ENCODE assay signal across 24 cellular contexts in the genomic region with DNA sequence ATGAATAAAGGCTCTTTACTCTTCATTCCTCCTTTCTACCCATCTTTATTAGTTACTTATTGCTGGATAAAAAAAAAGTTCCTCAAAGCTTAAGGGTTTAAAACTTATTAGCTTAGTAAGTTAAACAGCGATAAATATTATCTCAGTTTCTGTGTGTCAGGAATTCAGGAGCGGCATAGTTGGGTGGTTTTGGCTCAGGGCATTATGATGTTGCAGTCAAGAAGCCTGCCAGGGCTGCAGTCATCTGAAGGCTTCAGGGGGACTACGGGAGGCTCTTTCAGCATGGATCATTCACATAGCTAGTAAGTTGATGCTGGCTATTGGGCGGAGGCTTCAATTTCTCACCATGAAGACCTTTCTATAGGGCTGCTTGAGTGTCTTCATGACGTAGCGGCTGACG. TPM values are rescaled to one million over a fixed set of nuclear protein-coding genes. Genes with fewer than 3 reads are reported as not detected.
DNase-seq lines count a peak whose midpoint lies in the region; ATAC-seq and TF ChIP-seq lines count a peak whose summit lies in the region.
"Had no signal": no experiment of that assay in that cellular context is flagged by ENCODE, and none has a peak within 500 bp of the region (broad histone marks: within the 10 kb centered on the region; RNA-seq: fewer than 3 reads in every experiment).

No MANE protein-coding gene starts in this region.

- H3K79me2 ChIP-seq in GM23338 (replicated peaks; ENCODE audit: insufficient read depth): peaks cover 20% of the 10 kb centered on the region

- ATAC-seq in GM23338: no peak
- no peak for ATAC-seq in activated B cell treated with CpG ODN at 0.5 μM for 24 hours (ENCODE audit: low read depth)
- ATAC-seq in HG02840 (IDR thresholded peaks at IDR 0.05; ENCODE audit: low FRiP score, unreplicated experiment): no peak
- ATAC-seq: activated naive CD8-positive, alpha-beta T cell treated with anti-CD3 and anti-CD28 coated beads, Interleukin-2, amount 50 U/mL, for 24 hours; body of pancreas; gastroesophageal sphincter; naive thymus-derived CD8-positive, alpha-beta T cell; pancreas had no signal

- H3K36me3 ChIP-seq in GM23338 (ENCODE audit: insufficient read depth): peaks cover 9% of the 10 kb centered on the region; the same call in 1 of the 2 replicates
- H3K36me3 ChIP-seq: esophagus muscularis mucosa, gastroesophageal sphincter, pancreas, suprapubic skin had no signal

- H3K27me3 Mint-ChIP-seq in GM23338 (ENCODE audit: insufficient read depth, low read depth, poor library complexity) (peaks cover 8% of the 10 kb centered on the region), activated B cell treated with CpG ODN at 0.5 μM for 24 hours (peaks cover 20% of the 10 kb centered on the region)

- POLR2A ChIA-PET in activated B cell treated with CpG ODN at 0.5 μM for 24 hours (lab: Charles Lee): no interaction called here

- peaks cover 20% of the 10 kb centered on the region for H3K4me1 ChIP-seq in GM23338 (ENCODE audit: insufficient read depth)

- H3K9me3 Mint-ChIP-seq in GM23338 (no peaks in the 10 kb centered on the region), activated B cell treated with CpG ODN at 0.5 μM for 24 hours (no peaks in the 10 kb centered on the region)
- H3K9me3 Mint-ChIP-seq: activated naive CD8-positive, alpha-beta T cell treated with anti-CD3 and anti-CD28 coated beads, Interleukin-2, amount 50 U/mL, for 24 hours; HFFc6; naive thymus-derived CD8-positive, alpha-beta T cell had no signal

- no peak overlapping the region; the same call in 2 of the 3 replicates for H3K4me3 Mint-ChIP-seq in GM23338
- H3K4me3 Mint-ChIP-seq in activated B cell treated with CpG ODN at 0.5 μM for 24 hours: peak overlapping the region; percentile 32
- H3K4me3 Mint-ChIP-seq: HFFc6 had no signal

- H2AFZ ChIP-seq in GM23338: no peak overlapping the region

- TF ChIP-seq CTCF in GM23338 (conservative IDR thresholded peaks at IDR 0.05; ENCODE audit: low read depth in 2 of 2): no peak
- no peak for TF ChIP-seq CTCF in activated B cell treated with CpG ODN at 0.5 μM for 24 hours (IDR thresholded peaks at IDR 0.05)

- H3K27ac ChIP-seq in GM23338 (ENCODE audit: low read depth) (no peak overlapping the region), substantia nigra (ENCODE audit: low read depth, low read length, poor library complexity, severe bottlenecking) (peak overlapping the region; percentile 95)
- H3K27ac ChIP-seq: suprapubic skin had no signal

- no peak overlapping the region for H3K4me3 ChIP-seq in GM23338
- H3K4me3 ChIP-seq: body of pancreas, esophagus muscularis mucosa, gastroesophageal sphincter, suprapubic skin had no signal

- no peak for DNase-seq in GM23338 (ENCODE audit: low spot score)
- DNase-seq in activated B cell treated with CpG ODN at 0.5 μM for 24 hours: no peak
- peak; percentile 67 for DNase-seq in kidney tubule cell (ENCODE audit: low spot score)
- DNase-seq in substantia nigra (lab: John Stamatoyannopoulos, UW): no peak
- DNase-seq in activated T-cell treated with anti-CD3 and anti-CD28 coated beads, Interleukin-2, amount 50 U/mL, for 1 hour: no peak
- DNase-seq in pons (ENCODE audit: low spot score): no peak
- DNase-seq: activated CD8-positive, alpha-beta memory T cell treated with anti-CD3 and anti-CD28 coated beads for 24 hours; activated naive CD8-positive, alpha-beta T cell treated with anti-CD3 and anti-CD28 coated beads, Interleukin-2, amount 50 U/mL, for 24 hours; DND-41; effector memory CD4-positive, alpha-beta T cell; HFFc6; kidney glomerular epithelial cell; naive thymus-derived CD8-positive, alpha-beta T cell; NCI-H1092 treated with DMSO at 0.1 percent for 48 hours; NCI-H2029 treated with DMSO at 0.1 percent for 48 hours; NCI-H345; NCI-H82; pancreas; SIG-M5 had no signal

- H4K20me1 ChIP-seq in GM23338 (replicated peaks; ENCODE audit: insufficient read depth): peaks cover 13% of the 10 kb centered on the region; the same call in 1 of the 2 replicates

- 0 out of 2 replicates have a peak, but pooled peaks cover 8% of the 10 kb centered on the region for H3K27me3 ChIP-seq in GM23338 (ENCODE audit: insufficient read depth)
- H3K27me3 ChIP-seq: body of pancreas, esophagus muscularis mucosa, gastroesophageal sphincter, pancreas, suprapubic skin had no signal

- H3K4me2 ChIP-seq in GM23338: 0 out of 2 replicates have a peak overlapping the region, but pooled peaks have one; percentile 99

- H3K4me1 Mint-ChIP-seq in GM23338 (peaks cover 28% of the 10 kb centered on the region), activated B cell treated with CpG ODN at 0.5 μM for 24 hours (peaks cover 25% of the 10 kb centered on the region)

- H3K27ac Mint-ChIP-seq in GM23338: no peak overlapping the region
- peak overlapping the region; percentile 30 for H3K27ac Mint-ChIP-seq in activated B cell treated with CpG ODN at 0.5 μM for 24 hours
- H3K27ac Mint-ChIP-seq: HFFc6 had no signal

- CTCF ChIA-PET in activated B cell treated with CpG ODN at 0.5 μM for 24 hours (lab: Charles Lee): no interaction called here

- intact Hi-C loops in activated B cell treated with CpG ODN at 0.5 μM for 24 hours (cut with micrococcal nuclease): no loop called here

- peaks cover 14% of the 10 kb centered on the region; the same call in 2 of the 3 replicates for H3K36me3 Mint-ChIP-seq in GM23338 (ENCODE audit: low read depth)
- peaks cover 12% of the 10 kb centered on the region for H3K36me3 Mint-ChIP-seq in activated B cell treated with CpG ODN at 0.5 μM for 24 hours (ENCODE audit: low read depth)

- H3F3A ChIP-seq in GM23338 (replicated peaks; ENCODE audit: low read depth): no peaks in the 10 kb centered on the region; the same call in 1 of the 2 replicates

- no peaks in the 10 kb centered on the region for H3K9me2 ChIP-seq in GM23338 (ENCODE audit: insufficient read depth)

TF ChIP-seq in GM23338, 12 proteins besides CTCF, POLR2A, EP300 and RAD21:
- no peak for TF ChIP-seq NANOG (IDR thresholded peaks at IDR 0.05; ENCODE audit: borderline replicate concordance)
- TF ChIP-seq POLR2AphosphoS5 (IDR thresholded peaks at IDR 0.05; ENCODE audit: low read depth): no peak
- TF ChIP-seq, protein P1, sequence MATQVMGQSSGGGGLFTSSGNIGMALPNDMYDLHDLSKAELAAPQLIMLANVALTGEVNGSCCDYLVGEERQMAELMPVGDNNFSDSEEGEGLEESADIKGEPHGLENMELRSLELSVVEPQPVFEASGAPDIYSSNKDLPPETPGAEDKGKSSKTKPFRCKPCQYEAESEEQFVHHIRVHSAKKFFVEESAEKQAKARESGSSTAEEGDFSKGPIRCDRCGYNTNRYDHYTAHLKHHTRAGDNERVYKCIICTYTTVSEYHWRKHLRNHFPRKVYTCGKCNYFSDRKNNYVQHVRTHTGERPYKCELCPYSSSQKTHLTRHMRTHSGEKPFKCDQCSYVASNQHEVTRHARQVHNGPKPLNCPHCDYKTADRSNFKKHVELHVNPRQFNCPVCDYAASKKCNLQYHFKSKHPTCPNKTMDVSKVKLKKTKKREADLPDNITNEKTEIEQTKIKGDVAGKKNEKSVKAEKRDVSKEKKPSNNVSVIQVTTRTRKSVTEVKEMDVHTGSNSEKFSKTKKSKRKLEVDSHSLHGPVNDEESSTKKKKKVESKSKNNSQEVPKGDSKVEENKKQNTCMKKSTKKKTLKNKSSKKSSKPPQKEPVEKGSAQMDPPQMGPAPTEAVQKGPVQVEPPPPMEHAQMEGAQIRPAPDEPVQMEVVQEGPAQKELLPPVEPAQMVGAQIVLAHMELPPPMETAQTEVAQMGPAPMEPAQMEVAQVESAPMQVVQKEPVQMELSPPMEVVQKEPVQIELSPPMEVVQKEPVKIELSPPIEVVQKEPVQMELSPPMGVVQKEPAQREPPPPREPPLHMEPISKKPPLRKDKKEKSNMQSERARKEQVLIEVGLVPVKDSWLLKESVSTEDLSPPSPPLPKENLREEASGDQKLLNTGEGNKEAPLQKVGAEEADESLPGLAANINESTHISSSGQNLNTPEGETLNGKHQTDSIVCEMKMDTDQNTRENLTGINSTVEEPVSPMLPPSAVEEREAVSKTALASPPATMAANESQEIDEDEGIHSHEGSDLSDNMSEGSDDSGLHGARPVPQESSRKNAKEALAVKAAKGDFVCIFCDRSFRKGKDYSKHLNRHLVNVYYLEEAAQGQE (IDR thresholded peaks at IDR 0.05; ENCODE audit: unreplicated experiment): no peak
- no peak for TF ChIP-seq JUNB (IDR thresholded peaks at IDR 0.05; ENCODE audit: unreplicated experiment)
- no peak for TF ChIP-seq ZNF331 (CRISPR knock-in tag; IDR thresholded peaks at IDR 0.05; ENCODE audit: low read depth)

RNA-seq across cellular contexts. Expression of a gene that starts 1.9 kb away (rescaled TPM):
- total RNA-seq in GM23338 (2014; rRNA removed; shearing (Covaris generic)): 91.7 and 98.0 TPM in 2 replicates
- 21.6 and 27.6 TPM in 2 replicates for polyA plus RNA-seq in GM23338 (2016; fragmentation: Nextera tagmentation; extraction: Ambion mirVana)
- total RNA-seq in activated B cell treated with CpG ODN at 0.5 μM for 24 hours: 82.6 and 102 TPM in 2 replicates
